In the genomic region with DNA sequence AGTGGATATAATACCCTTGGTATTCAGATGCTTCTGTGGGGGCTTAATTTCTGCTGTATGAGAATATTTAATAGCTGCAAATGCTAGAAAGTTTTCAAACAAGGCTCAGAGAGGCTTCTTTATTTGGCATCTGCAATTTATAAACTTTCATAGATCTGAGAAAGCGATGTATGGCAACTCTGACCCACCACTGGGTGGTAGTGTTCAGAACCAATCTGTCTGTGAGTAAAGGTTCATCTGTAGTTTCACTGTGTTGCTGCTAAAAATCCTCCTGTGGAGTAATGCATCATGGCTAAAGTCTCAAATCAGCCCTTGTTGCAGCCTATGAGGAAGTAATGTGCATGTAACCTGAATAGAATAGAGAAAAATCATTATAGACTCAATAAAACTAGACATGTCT, we compare ENCODE assay signal across 11 cellular contexts. TPM values are rescaled to one million over a fixed set of nuclear protein-coding genes. Genes with fewer than 3 reads are reported as not detected.
A peak's percentile ranks its signal among the peaks of the same experiment; 100 is the strongest.
DNase-seq lines count a peak whose midpoint lies in the region; ATAC-seq and TF ChIP-seq lines count a peak whose summit lies in the region.
"Had no signal": no experiment of that assay in that cellular context is flagged by ENCODE, and none has a peak within 500 bp of the region (broad histone marks: within the 10 kb centered on the region; RNA-seq: fewer than 3 reads in every experiment).

No MANE protein-coding gene starts in this region.

- H3K27me3 Mint-ChIP-seq in nephron (ENCODE audit: low read depth) = peaks cover 8% of the 10 kb centered on the region
- H3K27me3 Mint-ChIP-seq in glutamatergic neuron (ENCODE audit: unreplicated experiment) = peaks cover 2% of the 10 kb centered on the region

- no peak overlapping the region for H3K4me3 ChIP-seq in cardiac fibroblast (replicated peaks in 1 of 2; ENCODE audit: low read depth in 2 of 2, low read length in 2 of 2)
- H3K4me3 ChIP-seq: stomach had no signal

- TF ChIP-seq CTCF in cardiac fibroblast (IDR thresholded peaks at IDR 0.05; ENCODE audit: low read depth, low read length) = no peak
- TF ChIP-seq CTCF in nephron (IDR thresholded peaks at IDR 0.05; ENCODE audit: unreplicated experiment in 3 of 3) = peak; percentile 23 to 40 (median 23)
- no peak for TF ChIP-seq CTCF in glutamatergic neuron (IDR thresholded peaks at IDR 0.05; ENCODE audit: partially characterized antibody, unreplicated experiment)

- H3K4me1 Mint-ChIP-seq in nephron (peaks cover 6% of the 10 kb centered on the region), glutamatergic neuron (ENCODE audit: low read depth, unreplicated experiment) (peaks cover 2% of the 10 kb centered on the region)

- H3K27ac Mint-ChIP-seq in nephron = no peak overlapping the region
- H3K27ac Mint-ChIP-seq in glutamatergic neuron (ENCODE audit: unreplicated experiment) = no peak overlapping the region
- H3K27ac Mint-ChIP-seq: activated T-helper 2 cell treated with anti-CD3 and anti-CD28 coated beads, Interferon-gamma antibody, Interleukin-2, Interleukin-4, amounts not matched to agents 10 μg/mL and 5 μg/mL and 100 μg/mL, durations not matched to agents 14 hours and 24 hours and 36 hours had no signal

- H3K36me3 Mint-ChIP-seq in nephron (ENCODE audit: low read depth) = no peaks in the 10 kb centered on the region
- H3K36me3 Mint-ChIP-seq in glutamatergic neuron (ENCODE audit: unreplicated experiment) = peaks cover 6% of the 10 kb centered on the region

- H3K9me3 Mint-ChIP-seq in nephron (no peaks in the 10 kb centered on the region), glutamatergic neuron (ENCODE audit: unreplicated experiment) (no peaks in the 10 kb centered on the region)
- H3K9me3 Mint-ChIP-seq: activated T-helper 2 cell treated with anti-CD3 and anti-CD28 coated beads, Interferon-gamma antibody, Interleukin-2, Interleukin-4, amounts not matched to agents 10 μg/mL and 5 μg/mL and 100 μg/mL, durations not matched to agents 14 hours and 24 hours and 36 hours had no signal

- H3K4me3 Mint-ChIP-seq in nephron = no peak overlapping the region
- H3K4me3 Mint-ChIP-seq in glutamatergic neuron (ENCODE audit: unreplicated experiment) = no peak overlapping the region

- DNase-seq in DMS 273 (lab: John Stamatoyannopoulos, UW; ENCODE audit: unreplicated experiment) = peak; percentile 59
- DNase-seq in DMS 273 treated with DMSO at 0.1 percent for 48 hours (lab: John Stamatoyannopoulos, UW) = no peak
- peak; percentile 25 for DNase-seq in NAMALWA (ENCODE audit: low spot score)
- peak; percentile 1 for DNase-seq in cardiac fibroblast (ENCODE audit: low read depth in 2 of 2)
- no peak for DNase-seq in glutamatergic neuron
- DNase-seq in NCI-H2196 treated with DMSO at 0.1 percent for 48 hours (lab: John Stamatoyannopoulos, UW; ENCODE audit: unreplicated experiment) = no peak
- DNase-seq: Karpas-422, stomach had no signal

- ATAC-seq in GM21737 (IDR thresholded peaks at IDR 0.05; ENCODE audit: unreplicated experiment) = no peak

RNA-seq across cellular contexts. Expression of gene CLSTN2, which starts 47.4 kb away (rescaled TPM):
- 3.1 TPM for total RNA-seq in glutamatergic neuron (ENCODE audit: unreplicated experiment)
- total RNA-seq: activated T-helper 2 cell treated with anti-CD3 and anti-CD28 coated beads, Interferon-gamma antibody, Interleukin-2, Interleukin-4, amounts not matched to agents 10 μg/mL and 5 μg/mL and 100 μg/mL, durations not matched to agents 14 hours and 24 hours and 36 hours had no signal

Comparison
In these comparisons a context has a peak if more than half of its experiments do, and no peak if none do; other contexts are left out.
1. DNase-seq: peak in DMS 273 (single experiment), NAMALWA (single experiment) and cardiac fibroblast (2 of 2); none in DMS 273 treated with DMSO at 0.1 percent for 48 hours (single experiment), glutamatergic neuron (single experiment) and NCI-H2196 treated with DMSO at 0.1 percent for 48 hours (single experiment).
2. CTCF ChIP-seq: peak in nephron (3 of 3); none in cardiac fibroblast (single experiment) and glutamatergic neuron (single experiment).